In genomic region chr11:16738198-16738948, GRCh38 we compare ENCODE assay signal across 8 cellular contexts. TPM values are rescaled to one million over a fixed set of nuclear protein-coding genes. Genes with fewer than 3 reads are reported as not detected.
DNase-seq lines count a peak whose midpoint lies in the region; ATAC-seq and TF ChIP-seq lines count a peak whose summit lies in the region.

Gene C11orf58 (plus strand): TSS chr11:16738647. CDS start chr11:16738779, 132 bp downstream.

- DNase-seq in DMS53 treated with DMSO at 0.1 percent for 48 hours (lab: John Stamatoyannopoulos, UW; ENCODE audit: unreplicated experiment) (peak; percentile 94), Peyer's patch (peak; percentile 93 to 98 (median 94))
- peak; percentile 95 to 96 for DNase-seq in activated T-cell treated with anti-CD3 and anti-CD28 coated beads, Interleukin-2, amount 50 U/mL, for 48 hours
- peak; percentile 86 for DNase-seq in stimulated activated CD8-positive, alpha-beta memory T cell treated with anti-CD3 and anti-CD28 coated beads, Interleukin-7, amount 100 ng/mL, for 24 hours (ENCODE audit: low read depth)

- H3K4me2 ChIP-seq in KMS-11, result peak within 1 kb of the TSS; percentile 71

- TF ChIP-seq POLR2A in Peyer's patch (IDR thresholded peaks at IDR 0.05), result peak; percentile 78 to 87

- no peaks in the 10 kb centered on the region for H4K20me1 ChIP-seq in KMS-11 (ENCODE audit: insufficient read depth)

- H3K27ac ChIP-seq in KMS-11, result peak within 1 kb of the TSS; percentile 83
- peak within 1 kb of the TSS; percentile 85 to 94 (median 92) for H3K27ac ChIP-seq in Peyer's patch
- peak within 1 kb of the TSS; percentile 92 for H3K27ac ChIP-seq in muscle layer of colon (ENCODE audit: low read depth, low read length)

- H3K9me3 ChIP-seq in Peyer's patch (no peaks in the 10 kb centered on the region), muscle layer of colon (ENCODE audit: low read length) (no peaks in the 10 kb centered on the region)

- no peak for TF ChIP-seq CTCF in KMS-11 (conservative IDR thresholded peaks at IDR 0.05; ENCODE audit: low read depth, low read length)
- peak in 2 of 6 experiments; percentile 2 to 19 for TF ChIP-seq CTCF in Peyer's patch (IDR thresholded peaks at IDR 0.05)

- ATAC-seq in GM21737 (IDR thresholded peaks at IDR 0.05; ENCODE audit: unreplicated experiment) (peak; percentile 99), esophagus mucosa (peak; percentile 98)

- no peaks in the 10 kb centered on the region for H3K36me3 ChIP-seq in KMS-11 (ENCODE audit: insufficient read depth)
- H3K36me3 ChIP-seq in Peyer's patch, result no peaks in the 10 kb centered on the region
- peaks cover 4% of the 10 kb centered on the region for H3K36me3 ChIP-seq in muscle layer of colon (ENCODE audit: insufficient read depth, low read length)

- H3K4me1 ChIP-seq in KMS-11 (ENCODE audit: low read depth, poor library complexity, severe bottlenecking) (peaks cover 22% of the 10 kb centered on the region), Peyer's patch (peaks cover 0 to 29% (median 3%) of the 10 kb centered on the region in 4 donors), muscle layer of colon (ENCODE audit: insufficient read depth, low read length) (peaks cover 23% of the 10 kb centered on the region)

- H3K27me3 ChIP-seq in KMS-11 (ENCODE audit: insufficient read depth, low read depth), result no peaks in the 10 kb centered on the region
- H3K27me3 ChIP-seq in Peyer's patch, result no peaks in the 10 kb centered on the region
- H3K27me3 ChIP-seq in muscle layer of colon (ENCODE audit: control insufficient read depth in 1 of 2, insufficient read depth in 2 of 2, low read length in 2 of 2), result no peaks in the 10 kb centered on the region

- H3K79me2 ChIP-seq in KMS-11 (ENCODE audit: insufficient read depth, low read depth), result peaks cover 45% of the 10 kb centered on the region

- peak within 1 kb of the TSS; percentile 96 for H3K9ac ChIP-seq in KMS-11
- peak within 1 kb of the TSS; percentile 99 for H3K9ac ChIP-seq in muscle layer of colon (ENCODE audit: low read length)

- no peak within 1 kb of the TSS for H3K4me3 ChIP-seq in KMS-11 (IDR thresholded peaks at IDR 0.05; ENCODE audit: insufficient read depth, low read depth, low read length)
- peak within 1 kb of the TSS; percentile 68 to 91 (median 82) for H3K4me3 ChIP-seq in Peyer's patch
- H3K4me3 ChIP-seq in muscle layer of colon (ENCODE audit: low read depth in 1 of 2, low read length in 2 of 2), result peak within 1 kb of the TSS; percentile 69 to 82

- H2AFZ ChIP-seq in KMS-11 (ENCODE audit: low read depth), result peak within 1 kb of the TSS; percentile 81

RNA-seq across cellular contexts. Expression of gene C11orf58, which starts in this region (rescaled TPM):
- total RNA-seq in Peyer's patch (100 to 1,000 TPM in 1 of 4 donors, 10 to 100 TPM in 3; 47.9 to 143 (median 80.3) TPM), esophagus mucosa (60.0 TPM)
